Comparison of ENCODE assay signal across 24 cellular contexts in genomic region chr16:89005201-89006035, GRCh38. TPM values are rescaled to one million over a fixed set of nuclear protein-coding genes. Genes with fewer than 3 reads are reported as not detected.
DNase-seq lines count a peak whose midpoint lies in the region; ATAC-seq, FAIRE-seq and TF ChIP-seq lines count a peak whose summit lies in the region.
"Had no signal": no experiment of that assay in that cellular context is flagged by ENCODE, and none has a peak within 500 bp of the region (broad histone marks: within the 10 kb centered on the region; RNA-seq: fewer than 3 reads in every experiment).

No MANE protein-coding gene starts in this region.

- peaks cover 2 to 6% of the 10 kb centered on the region in 2 donors for H3K36me3 Mint-ChIP-seq in stimulated activated naive B cell treated with anti-CD40 and anti-IgM and Interleukin-4, amounts not matched to agents 10 μg/mL and 1 μg/mL and 100 μg/mL, for 72 hours
- H3K36me3 Mint-ChIP-seq: CD4-positive, alpha-beta memory T cell had no signal

- intact Hi-C loops in Right ventricle myocardium superior (cut with DNase I) (no loop called here), K562 (cut with micrococcal nuclease) (loop anchor here (10.0 kb wide), 1 partner anchor 191 kb away; the partner anchor contains the start of gene APRT), lower lobe of right lung (cut with DNase I) (no loop called here)

- WGBS in K562 (ENCODE audit: insufficient coverage, low coverage, missing lambda C conversion rate): 50% methylated on average over 18 of the region's 23 CpGs

- POLR2A ChIA-PET in K562 (lab: Yijun Ruan, JAX): interaction anchor here (0.9 to 1.0 kb wide), 3 partner anchors 12 to 126 kb away, joined by 4 to 5 read pairs (median 4); no protein-coding TSS in a partner anchor

- DNase-seq in Right ventricle myocardium superior (peak; percentile 36), right atrium auricular region (ENCODE audit: low spot score) (no peak), K562 (ENCODE audit: extremely low read depth in 1 of 4, low spot score in 3 of 4) (no peak), lower lobe of right lung (peak; percentile 28), NOMO-1 (lab: John Stamatoyannopoulos, UW; ENCODE audit: unreplicated experiment in 2 of 2) (no peak)
- DNase-seq in stimulated activated naive B cell treated with anti-CD40 and anti-IgM and Interleukin-4, amounts not matched to agents 10 μg/mL and 1 μg/mL and 100 μg/mL, for 72 hours: no peak
- DNase-seq in effector CD4-positive, alpha-beta T cell: no peak
- DNase-seq: CD4-positive, alpha-beta memory T cell; EL; Kasumi-1; MG63; NCI-H1092 treated with DMSO at 0.1 percent for 48 hours; NCI-H146; NCI-H2081; SHP77 treated with DMSO at 0.1 percent for 48 hours had no signal

- H4K20me1 ChIP-seq in K562 (replicated peaks; ENCODE audit: control insufficient read depth, insufficient read depth, low read length): peaks cover 10% of the 10 kb centered on the region

- no peak for TF ChIP-seq CTCF in right atrium auricular region (IDR thresholded peaks at IDR 0.05)
- no peak for TF ChIP-seq CTCF in K562 (IDR thresholded peaks at IDR 0.05 in 2 of 3, conservative IDR thresholded peaks at IDR 0.05 in 1 of 3; ENCODE audit: insufficient read depth in 2 of 3, low read depth in 1 of 3, low read length in 3 of 3)
- TF ChIP-seq CTCF in lower lobe of right lung (IDR thresholded peaks at IDR 0.05): no peak

- H3K27me3 Mint-ChIP-seq in stimulated activated naive B cell treated with anti-CD40 and anti-IgM and Interleukin-4, amounts not matched to agents 10 μg/mL and 1 μg/mL and 100 μg/mL, for 72 hours: peaks cover 58 to 72% of the 10 kb centered on the region in 2 donors

- peaks cover 4 to 5% of the 10 kb centered on the region in 2 donors for H3K9me3 Mint-ChIP-seq in stimulated activated naive B cell treated with anti-CD40 and anti-IgM and Interleukin-4, amounts not matched to agents 10 μg/mL and 1 μg/mL and 100 μg/mL, for 72 hours

- H3K4me3 ChIP-seq in right atrium auricular region: no peak overlapping the region
- H3K4me3 ChIP-seq in K562: no peak overlapping the region
- H3K4me3 ChIP-seq in lower lobe of right lung: no peak overlapping the region
- H3K4me3 ChIP-seq: GM12878, GM23338, MG63 had no signal

- TF ChIP-seq EP300 in K562 (IDR thresholded peaks at IDR 0.05; ENCODE audit: low read length): no peak

- no peak overlapping the region for H3K9ac ChIP-seq in K562 (ENCODE audit: insufficient read depth in 1 of 2, low read depth in 2 of 2, low read length in 2 of 2)

- FAIRE-seq in K562 (lab: Jason Lieb, UNC): peak; percentile 19
- FAIRE-seq: GM12878, HTR-8/SVneo, RCC 7860 had no signal

- H3K4me2 ChIP-seq in K562 (ENCODE audit: insufficient read depth, low read length): no peak overlapping the region
- H3K4me2 ChIP-seq: GM23338 had no signal

- H3K27me3 ChIP-seq in right atrium auricular region (peaks cover 0 to 3% of the 10 kb centered on the region in 2 donors), K562 (ENCODE audit: control insufficient read depth in 2 of 2, insufficient read depth in 2 of 2, low read length in 2 of 2) (0 out of 5 replicates have a peak, but pooled peaks cover 0 to 4% of the 10 kb centered on the region in 2 experiments), lower lobe of right lung (ENCODE audit: low read depth) (peaks cover 52% of the 10 kb centered on the region)

- no peak for TF ChIP-seq POLR2A in K562 (conservative IDR thresholded peaks at IDR 0.05)

- no peak for ATAC-seq in Right ventricle myocardium superior (ENCODE audit: poor library complexity)
- no peak for ATAC-seq in K562
- ATAC-seq in lower lobe of right lung: no peak
- no peak for ATAC-seq in stimulated activated naive B cell treated with anti-CD40 and anti-IgM and Interleukin-4, amounts not matched to agents 10 μg/mL and 1 μg/mL and 100 μg/mL, for 72 hours (replicated peaks)
- ATAC-seq in GM19455 (IDR thresholded peaks at IDR 0.05; ENCODE audit: unreplicated experiment): no peak
- ATAC-seq: GM23338 had no signal

- H3K4me1 Mint-ChIP-seq in stimulated activated naive B cell treated with anti-CD40 and anti-IgM and Interleukin-4, amounts not matched to agents 10 μg/mL and 1 μg/mL and 100 μg/mL, for 72 hours: peaks cover 19 to 35% of the 10 kb centered on the region in 2 donors

- H3K9me1 ChIP-seq in K562 (ENCODE audit: control insufficient read depth, insufficient read depth, low read length): peaks cover 3% of the 10 kb centered on the region

- H3K36me3 ChIP-seq in right atrium auricular region (no peaks in the 10 kb centered on the region), K562 (ENCODE audit: control insufficient read depth, insufficient read depth, low read length) (no peaks in the 10 kb centered on the region), lower lobe of right lung (no peaks in the 10 kb centered on the region)
- H3K36me3 ChIP-seq: MG63 had no signal

- peaks cover 0 to 18% of the 10 kb centered on the region in 2 donors for H3K4me1 ChIP-seq in right atrium auricular region
- peaks cover 18 to 65% of the 10 kb centered on the region in 2 experiments for H3K4me1 ChIP-seq in K562 (replicated peaks in 1 of 2; ENCODE audit: control insufficient read depth in 2 of 2, insufficient read depth in 2 of 2, low read length in 2 of 2)
- H3K4me1 ChIP-seq in lower lobe of right lung: peaks cover 6% of the 10 kb centered on the region

- H2AFZ ChIP-seq in K562 (ENCODE audit: low read depth, low read length): no peak overlapping the region
- H2AFZ ChIP-seq: GM23338 had no signal

- TF ChIP-seq RAD21 in K562 (CRISPR knock-in tag; conservative IDR thresholded peaks at IDR 0.05 in 1 of 2, IDR thresholded peaks at IDR 0.05 in 1 of 2): no peak

- peaks cover 0 to 13% of the 10 kb centered on the region in 2 donors for H3K9me3 ChIP-seq in right atrium auricular region
- H3K9me3 ChIP-seq in K562 (replicated peaks; ENCODE audit: control insufficient read depth, insufficient read depth, low read depth, low read length): 0 out of 2 replicates have a peak, but pooled peaks cover 4% of the 10 kb centered on the region
- no peaks in the 10 kb centered on the region for H3K9me3 ChIP-seq in lower lobe of right lung
- H3K9me3 ChIP-seq: MG63 had no signal

- CTCF ChIA-PET in K562 (lab: Yijun Ruan, JAX; ENCODE audit: low intra/inter-chr PET ratio): no interaction called here

- no peak overlapping the region for H3K4me3 Mint-ChIP-seq in stimulated activated naive B cell treated with anti-CD40 and anti-IgM and Interleukin-4, amounts not matched to agents 10 μg/mL and 1 μg/mL and 100 μg/mL, for 72 hours
- H3K4me3 Mint-ChIP-seq: CD4-positive, alpha-beta memory T cell; GM23338 had no signal

- in situ Hi-C loops in K562 (cut with MboI): no loop called here

- peak overlapping the region; percentile 37 for H3K27ac Mint-ChIP-seq in stimulated activated naive B cell treated with anti-CD40 and anti-IgM and Interleukin-4, amounts not matched to agents 10 μg/mL and 1 μg/mL and 100 μg/mL, for 72 hours
- H3K27ac Mint-ChIP-seq: B cell, GM23338, IgD-negative memory B cell had no signal

- BruUV-seq in K562 (replicated peaks; lab: Mats Ljungman, UMichigan): no TSS peak

- H3K79me2 ChIP-seq in K562 (ENCODE audit: control insufficient read depth, insufficient read depth, low read length): no peaks in the 10 kb centered on the region; the same call in 2 of the 3 replicates

- H3K27ac ChIP-seq in right atrium auricular region (no peak overlapping the region), K562 (ENCODE audit: extremely low read depth, low read depth, low read length) (no peak overlapping the region), lower lobe of right lung (no peak overlapping the region)

TF ChIP-seq in K562, 482 proteins besides CTCF, POLR2A, EP300 and RAD21 (continues in another document):
- TF ChIP-seq ZNF655 (CRISPR knock-in tag; IDR thresholded peaks at IDR 0.05) (no peak), ZBTB9 (CRISPR knock-in tag; IDR thresholded peaks at IDR 0.05) (peak; percentile 99)

RNA-seq across cellular contexts. Expression of gene CBFA2T3, which starts 28.4 kb away (rescaled TPM):
- total RNA-seq in Right ventricle myocardium superior (8.6 TPM), right atrium auricular region (1 to 10 TPM; 1.1 to 2.6 TPM), K562 (2014; rRNA removed) (13.5 and 20.8 TPM in 2 replicates), K562 (2014; rRNA removed; fragmentation: Illumina TruSeq; extraction: Trizol) (3.9 and 5.9 TPM in 2 replicates), K562 (2015; rRNA removed; fragmentation: Illumina TruSeq; extraction: Trizol) (6.7 and 7.8 TPM in 2 replicates), K562 (2021) (114 and 145 TPM in 2 replicates), lower lobe of right lung (14.3 TPM)
- total RNA-seq in K562 (2011; cell fraction: chromatin; rRNA removed; ENCODE audit: low replicate concordance): 73.4 and 198 TPM in 2 replicates
- 67.4 and 69.3 TPM in 2 replicates for total RNA-seq in K562 (2011; cell fraction: nucleolus; rRNA removed)
- total RNA-seq in K562 (2011; cell fraction: nucleoplasm; rRNA removed): 45.3 and 67.3 TPM in 2 replicates
- polyA plus RNA-seq in K562 (2011; rRNA removed) (6.4 and 11.3 TPM in 2 replicates), K562 (2014; fragmentation: Illumina TruSeq; extraction: Trizol) (24.2 and 46.3 TPM in 2 replicates), K562 (2014; fragmentation: Nextera tagmentation; extraction: Ambion mirVana) (1 to 10 TPM; 2.3 to 2.7 TPM), K562 (2014; rRNA removed) (34.3 and 35.3 TPM in 2 replicates)
- 5.6 and 15.0 TPM in 2 replicates for polyA plus RNA-seq in K562 (2011; cell fraction: cytosol; rRNA removed)
- polyA plus RNA-seq in K562 (2011; cell fraction: nucleus; rRNA removed): 67.2 and 126 TPM in 2 replicates
- polyA plus RNA-seq in K562 (2012): 55.0 and 86.5 TPM in 2 replicates
- polyA minus RNA-seq in K562 (2011; rRNA and poly(A)+ RNA removed): 9.5 and 9.7 TPM in 2 replicates
- 32.1 and 46.1 TPM in 2 replicates for polyA minus RNA-seq in K562 (2011; cell fraction: cytosol; rRNA and poly(A)+ RNA removed)
- 21.1 and 34.5 TPM in 2 replicates for polyA minus RNA-seq in K562 (2011; cell fraction: nucleus; rRNA and poly(A)+ RNA removed)
- total RNA-seq: A172, NCI-H460 had no signal

Comparison
In these comparisons a context has a peak if more than half of its experiments do, and no peak if none do; other contexts are left out.
1. DNase-seq: peak in Right ventricle myocardium superior (single experiment) and lower lobe of right lung (single experiment); none in right atrium auricular region (single experiment), K562 (0 of 4), stimulated activated naive B cell treated with anti-CD40 and anti-IgM and Interleukin-4, amounts not matched to agents 10 μg/mL and 1 μg/mL and 100 μg/mL, for 72 hours (single experiment), NOMO-1 (0 of 2) and effector CD4-positive, alpha-beta T cell (single experiment).